ENCODE assay signal across 8 cellular contexts in the genomic region with DNA sequence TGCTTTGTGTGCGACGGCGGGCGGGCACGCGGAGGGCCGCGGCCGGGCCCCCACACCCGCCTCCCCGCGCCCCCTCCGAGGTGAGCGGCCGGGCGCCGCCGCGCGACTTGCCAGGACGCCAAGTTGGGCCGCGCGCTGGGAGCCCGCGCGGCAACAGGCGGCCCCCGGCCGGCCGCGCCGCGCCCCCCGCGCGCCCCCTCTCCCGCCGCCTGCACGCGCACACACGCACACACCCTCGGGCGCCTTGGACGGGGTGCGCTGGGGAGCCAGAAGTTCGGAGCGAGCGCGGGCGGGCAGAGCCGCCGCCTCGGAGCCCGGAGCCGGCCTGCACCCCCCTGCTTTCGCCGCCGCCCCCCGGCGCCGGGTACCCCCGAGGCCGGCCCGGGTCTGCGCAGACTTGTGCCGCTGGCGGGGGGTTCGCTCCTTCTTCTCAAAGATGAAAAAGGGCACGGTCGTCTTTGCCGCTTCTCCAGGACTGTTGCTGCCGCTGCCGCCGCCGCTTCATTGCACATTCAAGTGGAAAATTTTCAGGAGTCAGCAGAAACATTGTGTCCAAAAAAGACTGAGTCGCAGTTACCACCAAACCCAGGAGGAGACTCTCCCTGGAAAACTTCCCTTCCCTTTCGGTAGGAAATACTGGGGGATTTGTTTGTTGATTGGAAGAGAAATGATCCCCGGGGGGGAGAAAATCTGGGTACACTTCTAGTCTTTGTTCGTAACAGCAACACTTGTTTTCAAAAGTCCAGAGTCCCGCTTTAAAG.
DNase-seq lines count a peak whose midpoint lies in the region; ATAC-seq lines count a peak whose summit lies in the region.

No MANE protein-coding gene starts in this region.

- no peaks in the 10 kb centered on the region for H3K27me3 ChIP-seq in layer of hippocampus (ENCODE audit: control insufficient read depth, insufficient read depth, low read length)

- peaks cover 0 to 2% of the 10 kb centered on the region in 2 donors for H3K9me3 Mint-ChIP-seq in stimulated activated naive B cell treated with anti-CD40 and anti-IgM and Interleukin-4, amounts not matched to agents 10 μg/mL and 1 μg/mL and 100 μg/mL, for 72 hours

- peak overlapping the region; percentile 87 for H3K27ac ChIP-seq in layer of hippocampus (ENCODE audit: low read depth, low read length)

- H3K4me3 Mint-ChIP-seq in stimulated activated naive B cell treated with anti-CD40 and anti-IgM and Interleukin-4, amounts not matched to agents 10 μg/mL and 1 μg/mL and 100 μg/mL, for 72 hours: peak overlapping the region; percentile 56

- peak; percentile 9 for DNase-seq in activated CD4-positive, alpha-beta T cell treated with anti-CD3 and anti-CD28 coated beads for 48 hours
- no peak for DNase-seq in activated CD4-positive, alpha-beta T cell treated with anti-CD3 and anti-CD28 coated beads for 1 hour
- DNase-seq in NCI-H446 treated with DMSO at 0.1 percent for 48 hours (lab: John Stamatoyannopoulos, UW) (peak; percentile 48), cerebellar cortex (ENCODE audit: low spot score) (peak; percentile 64)
- no peak for DNase-seq in stimulated activated naive B cell treated with anti-CD40 and anti-IgM and Interleukin-4, amounts not matched to agents 10 μg/mL and 1 μg/mL and 100 μg/mL, for 72 hours

- ATAC-seq in stimulated activated naive B cell treated with anti-CD40 and anti-IgM and Interleukin-4, amounts not matched to agents 10 μg/mL and 1 μg/mL and 100 μg/mL, for 72 hours (replicated peaks): no peak
- ATAC-seq in HG03571 (IDR thresholded peaks at IDR 0.05; ENCODE audit: unreplicated experiment): no peak
- ATAC-seq in GM21381 (IDR thresholded peaks at IDR 0.05; ENCODE audit: unreplicated experiment): no peak

- no peaks in the 10 kb centered on the region for H3K36me3 Mint-ChIP-seq in stimulated activated naive B cell treated with anti-CD40 and anti-IgM and Interleukin-4, amounts not matched to agents 10 μg/mL and 1 μg/mL and 100 μg/mL, for 72 hours

- H3K4me1 Mint-ChIP-seq in stimulated activated naive B cell treated with anti-CD40 and anti-IgM and Interleukin-4, amounts not matched to agents 10 μg/mL and 1 μg/mL and 100 μg/mL, for 72 hours: peaks cover 2 to 5% of the 10 kb centered on the region in 2 donors

- H3K27ac Mint-ChIP-seq in stimulated activated naive B cell treated with anti-CD40 and anti-IgM and Interleukin-4, amounts not matched to agents 10 μg/mL and 1 μg/mL and 100 μg/mL, for 72 hours: no peak overlapping the region

- H3K27me3 Mint-ChIP-seq in stimulated activated naive B cell treated with anti-CD40 and anti-IgM and Interleukin-4, amounts not matched to agents 10 μg/mL and 1 μg/mL and 100 μg/mL, for 72 hours: peaks cover 39 to 63% of the 10 kb centered on the region in 2 donors

Comparison
In these comparisons a context has a peak if more than half of its experiments do, and no peak if none do; other contexts are left out.
1. DNase-seq: peak in activated CD4-positive, alpha-beta T cell treated with anti-CD3 and anti-CD28 coated beads for 48 hours (single experiment), NCI-H446 treated with DMSO at 0.1 percent for 48 hours (single experiment) and cerebellar cortex (single experiment); none in activated CD4-positive, alpha-beta T cell treated with anti-CD3 and anti-CD28 coated beads for 1 hour (single experiment) and stimulated activated naive B cell treated with anti-CD40 and anti-IgM and Interleukin-4, amounts not matched to agents 10 μg/mL and 1 μg/mL and 100 μg/mL, for 72 hours (single experiment).